Comparison of ENCODE assay signal across 19 cellular contexts in genomic region chr6:76003115-76003514, GRCh38.
DNase-seq lines count a peak whose midpoint lies in the region; ATAC-seq, FAIRE-seq and TF ChIP-seq lines count a peak whose summit lies in the region.
"Had no signal": no experiment of that assay in that cellular context is flagged by ENCODE, and none has a peak within 500 bp of the region (broad histone marks: within the 10 kb centered on the region; RNA-seq: fewer than 3 reads in every experiment).

No MANE protein-coding gene starts in this region.

- no peak for TF ChIP-seq CTCF in A549 (IDR thresholded peaks at IDR 0.05)
- no peak for TF ChIP-seq CTCF in IMR-90 (conservative IDR thresholded peaks at IDR 0.05; ENCODE audit: low read depth, low read length)
- no peak for TF ChIP-seq CTCF in K562 (IDR thresholded peaks at IDR 0.05 in 2 of 3, conservative IDR thresholded peaks at IDR 0.05 in 1 of 3; ENCODE audit: insufficient read depth in 2 of 3, low read depth in 1 of 3, low read length in 3 of 3)
- TF ChIP-seq CTCF in gastroesophageal sphincter (IDR thresholded peaks at IDR 0.05): no peak

- no peak overlapping the region for H4K5ac ChIP-seq in IMR-90 (ENCODE audit: low read depth, low read length)

- H3K23ac ChIP-seq in IMR-90 (ENCODE audit: low read depth, low read length): no peak overlapping the region

- no peak overlapping the region for H4K91ac ChIP-seq in IMR-90 (ENCODE audit: insufficient read depth, low read depth, low read length)

- DNase-seq in A549 (ENCODE audit: low read depth in 1 of 2, low spot score in 1 of 2) (no peak), IMR-90 (no peak), K562 (ENCODE audit: extremely low read depth in 1 of 4, low spot score in 3 of 4) (no peak), frontal cortex (ENCODE audit: low spot score in 2 of 2) (no peak), left colon (no peak)
- no peak for DNase-seq in activated T-cell treated with anti-CD3 and anti-CD28 coated beads, Interleukin-2, amount 50 U/mL, for 72 hours
- DNase-seq: 8988T; C1 segment of cervical spinal cord; Calu3; CD4-positive, alpha-beta memory T cell; COR-L47; DMS53; DMS79 treated with DMSO at 0.1 percent for 48 hours; GOT3; H7; HCEC 1CT had no signal

- in situ Hi-C loops in IMR-90 (cut with MboI; ENCODE audit: low sequenced_read_pairs): no loop called here
- in situ Hi-C loops in K562 (cut with MboI): no loop called here

- H2BK120ac ChIP-seq in IMR-90 (ENCODE audit: low read depth, low read length): no peak overlapping the region

- H3K4ac ChIP-seq in IMR-90 (ENCODE audit: low read depth, low read length): no peak overlapping the region

- no peak overlapping the region for H3K18ac ChIP-seq in IMR-90 (ENCODE audit: low read depth, low read length)

- ATAC-seq in A549: no peak
- ATAC-seq in IMR-90 (ENCODE audit: low read depth): no peak
- ATAC-seq in K562: no peak
- ATAC-seq in HG03175 (IDR thresholded peaks at IDR 0.05; ENCODE audit: unreplicated experiment): no peak
- no peak for ATAC-seq in left colon
- ATAC-seq in gastroesophageal sphincter: no peak
- ATAC-seq in activated T-cell treated with anti-CD3 and anti-CD28 coated beads, Interleukin-2, amount 50 U/mL, for 72 hours (replicated peaks in 1 of 2): no peak

- H3K27ac ChIP-seq in A549 (no peak overlapping the region), IMR-90 (ENCODE audit: insufficient read depth, low read length) (no peak overlapping the region), K562 (ENCODE audit: extremely low read depth, low read depth, low read length) (no peak overlapping the region), gastroesophageal sphincter (no peak overlapping the region)

- H3K9me1 ChIP-seq in IMR-90 (ENCODE audit: insufficient read depth, low read length) (no peaks in the 10 kb centered on the region), K562 (ENCODE audit: control insufficient read depth, insufficient read depth, low read length) (no peaks in the 10 kb centered on the region)

- CTCF ChIA-PET in A549 (lab: Yijun Ruan, JAX) (no interaction called here), IMR-90 (lab: Yijun Ruan, JAX) (interaction anchor here (1.3 kb wide), 1 partner anchor 8 kb away, joined by 3 read pairs; no protein-coding TSS in a partner anchor), K562 (lab: Yijun Ruan, JAX; ENCODE audit: low intra/inter-chr PET ratio) (no interaction called here)

- H3K4me2 ChIP-seq in A549 (no peak overlapping the region), IMR-90 (ENCODE audit: low read depth, low read length) (no peak overlapping the region), K562 (ENCODE audit: insufficient read depth, low read length) (no peak overlapping the region)

- no peaks in the 10 kb centered on the region for H3K27me3 Mint-ChIP-seq in activated T-cell treated with anti-CD3 and anti-CD28 coated beads, Interleukin-2, amount 50 U/mL, for 72 hours (ENCODE audit: low read depth)
- H3K27me3 Mint-ChIP-seq: CD4-positive, alpha-beta memory T cell had no signal

- H3K9ac ChIP-seq in IMR-90 (ENCODE audit: low read depth, low read length) (no peak overlapping the region), K562 (ENCODE audit: insufficient read depth in 1 of 2, low read depth in 2 of 2, low read length in 2 of 2) (no peak overlapping the region)

- H3K36me3 Mint-ChIP-seq in activated T-cell treated with anti-CD3 and anti-CD28 coated beads, Interleukin-2, amount 50 U/mL, for 72 hours (ENCODE audit: insufficient read depth in 2 of 2): no peaks in the 10 kb centered on the region
- H3K36me3 Mint-ChIP-seq: CD4-positive, alpha-beta memory T cell had no signal

- 76% methylated on average over 1 of the region's 1 CpG for WGBS in A549 (ENCODE audit: missing lambda C conversion rate)
- WGBS in IMR-90 (ENCODE audit: extremely low coverage in 2 of 2, insufficient read length in 1 of 2), 2 experiments: no CpG with 5 or more reads among the region's 1 CpG
- WGBS in K562 (ENCODE audit: insufficient coverage, low coverage, missing lambda C conversion rate): 0% methylated on average over 1 of the region's 1 CpG
- 88 to 100% methylated on average over 1 of the region's 1 CpG for WGBS in gastroesophageal sphincter (ENCODE audit: low coverage in 1 of 2), 2 donors

- no peak overlapping the region for H3K4me3 Mint-ChIP-seq in activated T-cell treated with anti-CD3 and anti-CD28 coated beads, Interleukin-2, amount 50 U/mL, for 72 hours
- H3K4me3 Mint-ChIP-seq: CD4-positive, alpha-beta memory T cell had no signal

- no peak for TF ChIP-seq POLR2A in A549 (IDR thresholded peaks at IDR 0.05; ENCODE audit: low read length)
- no peak for TF ChIP-seq POLR2A in IMR-90 (IDR thresholded peaks at IDR 0.05; ENCODE audit: low read depth, low read length)
- TF ChIP-seq POLR2A in K562 (conservative IDR thresholded peaks at IDR 0.05): no peak
- TF ChIP-seq POLR2A in gastroesophageal sphincter (IDR thresholded peaks at IDR 0.05): no peak

- H4K20me1 ChIP-seq in IMR-90 (ENCODE audit: insufficient read depth, low read length) (no peaks in the 10 kb centered on the region), K562 (replicated peaks; ENCODE audit: control insufficient read depth, insufficient read depth, low read length) (no peaks in the 10 kb centered on the region)

- H3K14ac ChIP-seq in IMR-90 (replicated peaks; ENCODE audit: low read depth, low read length): no peak overlapping the region

- dilution Hi-C loops in IMR-90 (cut with HindIII; ENCODE audit: low sequenced_read_pairs, unreplicated experiment): no loop called here

- intact Hi-C loops in IMR-90 (cut with micrococcal nuclease) (no loop called here), K562 (cut with micrococcal nuclease) (no loop called here), left colon (cut with DNase I, micrococcal nuclease) (no loop called here)

- no peak overlapping the region for H4K8ac ChIP-seq in IMR-90 (ENCODE audit: low read depth in 2 of 2, low read length in 2 of 2)

- no peaks in the 10 kb centered on the region for H3K9me3 ChIP-seq in A549
- H3K9me3 ChIP-seq in IMR-90 (ENCODE audit: control insufficient read depth, insufficient read depth, low read length): no peaks in the 10 kb centered on the region
- no peaks in the 10 kb centered on the region for H3K9me3 ChIP-seq in K562 (replicated peaks; ENCODE audit: control insufficient read depth, insufficient read depth, low read depth, low read length)
- no peaks in the 10 kb centered on the region for H3K9me3 ChIP-seq in gastroesophageal sphincter

- H3K56ac ChIP-seq in IMR-90 (ENCODE audit: extremely low read depth, insufficient read depth, low read length): no peak overlapping the region

- H2AFZ ChIP-seq in IMR-90 (replicated peaks; ENCODE audit: low read length, poor library complexity): no peak overlapping the region
- H2AFZ ChIP-seq in K562 (ENCODE audit: low read depth, low read length): no peak overlapping the region

- H3K9me3 Mint-ChIP-seq in activated T-cell treated with anti-CD3 and anti-CD28 coated beads, Interleukin-2, amount 50 U/mL, for 72 hours: no peaks in the 10 kb centered on the region

- no peak for FAIRE-seq in A549 (lab: Jason Lieb, UNC)
- FAIRE-seq in K562 (lab: Jason Lieb, UNC): no peak
- FAIRE-seq in frontal cortex (lab: Jason Lieb, UNC): peak; percentile 70
- FAIRE-seq: GM12892 had no signal

- TF ChIP-seq RAD21 in A549 (conservative IDR thresholded peaks at IDR 0.05 in 1 of 2, IDR thresholded peaks at IDR 0.05 in 1 of 2) (no peak), IMR-90 (IDR thresholded peaks at IDR 0.05; ENCODE audit: low read length) (no peak), K562 (CRISPR knock-in tag; conservative IDR thresholded peaks at IDR 0.05 in 1 of 2, IDR thresholded peaks at IDR 0.05 in 1 of 2) (no peak)

- POLR2A ChIA-PET in A549 (lab: Yijun Ruan, JAX) (no interaction called here), IMR-90 (lab: Charles Lee; ENCODE audit: unreplicated experiment) (no interaction called here), K562 (lab: Yijun Ruan, JAX) (no interaction called here)

- H3K27me3 ChIP-seq in IMR-90 (ENCODE audit: control insufficient read depth, insufficient read depth, low read length): no peaks in the 10 kb centered on the region
- no peaks in the 10 kb centered on the region for H3K27me3 ChIP-seq in K562 (ENCODE audit: control insufficient read depth in 2 of 2, insufficient read depth in 2 of 2, low read length in 2 of 2)
- H3K27me3 ChIP-seq in gastroesophageal sphincter: no peaks in the 10 kb centered on the region

- no peaks in the 10 kb centered on the region for H3K4me1 ChIP-seq in A549
- no peaks in the 10 kb centered on the region for H3K4me1 ChIP-seq in IMR-90 (ENCODE audit: control insufficient read depth, insufficient read depth, low read length)
- no peaks in the 10 kb centered on the region for H3K4me1 ChIP-seq in K562 (replicated peaks in 1 of 2; ENCODE audit: control insufficient read depth in 2 of 2, insufficient read depth in 2 of 2, low read length in 2 of 2)
- H3K4me1 ChIP-seq in gastroesophageal sphincter: no peaks in the 10 kb centered on the region

- H2BK15ac ChIP-seq in IMR-90 (ENCODE audit: low read depth, low read length): no peak overlapping the region

- H3K4me3 ChIP-seq in A549 (no peak overlapping the region), IMR-90 (ENCODE audit: insufficient read depth, low read depth, low read length) (no peak overlapping the region), K562 (no peak overlapping the region), gastroesophageal sphincter (no peak overlapping the region)

- no peaks in the 10 kb centered on the region for H3K79me1 ChIP-seq in IMR-90 (ENCODE audit: low read depth in 1 of 2, low read length in 2 of 2)

- no peak overlapping the region for H2BK5ac ChIP-seq in IMR-90 (ENCODE audit: low read depth, low read length, poor library complexity, severe bottlenecking)

- H2AK9ac ChIP-seq in IMR-90 (replicated peaks; ENCODE audit: low read depth, low read length, poor library complexity): no peak overlapping the region

- H3K36me3 ChIP-seq in IMR-90 (ENCODE audit: control insufficient read depth, insufficient read depth, low read length): no peaks in the 10 kb centered on the region
- H3K36me3 ChIP-seq in K562 (ENCODE audit: control insufficient read depth, insufficient read depth, low read length): no peaks in the 10 kb centered on the region
- no peaks in the 10 kb centered on the region for H3K36me3 ChIP-seq in gastroesophageal sphincter

- H2BK20ac ChIP-seq in IMR-90 (ENCODE audit: low read depth, low read length): no peak overlapping the region

- H3K27ac Mint-ChIP-seq in activated T-cell treated with anti-CD3 and anti-CD28 coated beads, Interleukin-2, amount 50 U/mL, for 72 hours: no peak overlapping the region
- H3K27ac Mint-ChIP-seq: CD4-positive, alpha-beta memory T cell had no signal

- no peak for TF ChIP-seq EP300 in A549 (IDR thresholded peaks at IDR 0.05)
- no peak for TF ChIP-seq EP300 in K562 (IDR thresholded peaks at IDR 0.05; ENCODE audit: low read length)
- no peak for TF ChIP-seq EP300 in gastroesophageal sphincter (IDR thresholded peaks at IDR 0.05)

- H3K4me1 Mint-ChIP-seq in activated T-cell treated with anti-CD3 and anti-CD28 coated beads, Interleukin-2, amount 50 U/mL, for 72 hours (ENCODE audit: low read depth): no peaks in the 10 kb centered on the region
- H3K4me1 Mint-ChIP-seq: CD4-positive, alpha-beta memory T cell had no signal

- no TSS peak for BruUV-seq in IMR-90 (replicated peaks; lab: Mats Ljungman, UMichigan)
- no TSS peak for BruUV-seq in K562 (replicated peaks; lab: Mats Ljungman, UMichigan)

- no peak overlapping the region for H2AK5ac ChIP-seq in IMR-90 (ENCODE audit: low read depth, low read length)

- H3K79me2 ChIP-seq in K562 (ENCODE audit: control insufficient read depth, insufficient read depth, low read length): no peaks in the 10 kb centered on the region

Comparison
In these comparisons a context has a peak if more than half of its experiments do, and no peak if none do; other contexts are left out.
1. Of the 35 proteins assayed by ChIP-seq in both K562 and A549: peak only in K562: none; only in A549: none; in both: MAFK; in neither: 34.